Comparison of ENCODE assay signal across 1 cellular context in the genomic region with DNA sequence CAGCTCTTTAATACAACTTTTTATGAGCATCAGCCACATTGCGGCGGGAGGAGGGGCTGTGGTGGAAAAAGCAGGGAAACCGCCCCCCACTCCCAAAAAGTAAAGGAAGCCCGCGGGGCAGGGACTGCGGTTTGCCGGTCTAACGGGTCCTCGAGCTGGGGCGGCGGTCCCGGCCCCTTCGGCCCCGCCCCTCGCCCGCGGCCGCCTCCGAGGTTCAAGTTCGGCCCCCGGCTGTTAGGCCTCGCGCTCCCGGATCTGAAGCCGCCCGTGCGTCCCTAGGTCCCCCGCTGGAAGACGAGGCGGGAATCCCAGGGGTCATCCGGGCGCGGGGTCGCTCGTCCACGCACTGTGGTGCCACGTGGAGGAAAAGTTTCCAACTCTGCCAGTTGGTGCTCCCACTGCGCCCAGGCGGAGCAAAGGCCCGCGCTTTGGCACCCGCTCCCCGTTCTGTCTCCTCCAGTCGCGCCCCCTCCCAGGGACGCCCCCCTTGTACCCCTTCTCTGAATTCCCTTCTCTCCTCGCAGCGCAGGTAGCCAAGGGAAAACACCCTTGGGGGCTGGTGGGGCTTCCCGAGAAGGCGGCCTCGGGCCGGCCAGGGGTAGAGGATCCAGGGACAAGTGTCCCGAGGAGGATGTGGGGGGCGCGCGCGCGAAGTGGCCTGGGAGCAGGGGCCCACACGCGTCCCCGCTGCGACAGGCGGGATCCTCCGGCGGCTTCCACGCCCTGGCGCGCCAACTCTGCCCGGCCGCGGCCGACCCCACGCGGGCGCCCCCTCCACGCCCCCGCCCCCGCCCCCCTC.
TF ChIP-seq lines count a peak whose summit lies in the region.

No MANE protein-coding gene starts in this region.

TF ChIP-seq in H1, 55 proteins besides CTCF, POLR2A, EP300 and RAD21:
- TF ChIP-seq EZH2 (IDR thresholded peaks at IDR 0.05; ENCODE audit: low read depth, low read length, severe bottlenecking): peak; percentile 59
- TF ChIP-seq GABPA (IDR thresholded peaks at IDR 0.05; ENCODE audit: borderline replicate concordance, insufficient read depth, low read length): no peak
- TF ChIP-seq, protein P1, sequence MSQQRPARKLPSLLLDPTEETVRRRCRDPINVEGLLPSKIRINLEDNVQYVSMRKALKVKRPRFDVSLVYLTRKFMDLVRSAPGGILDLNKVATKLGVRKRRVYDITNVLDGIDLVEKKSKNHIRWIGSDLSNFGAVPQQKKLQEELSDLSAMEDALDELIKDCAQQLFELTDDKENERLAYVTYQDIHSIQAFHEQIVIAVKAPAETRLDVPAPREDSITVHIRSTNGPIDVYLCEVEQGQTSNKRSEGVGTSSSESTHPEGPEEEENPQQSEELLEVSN (IDR thresholded peaks at IDR 0.05): peak; percentile 60
- TF ChIP-seq POLR2AphosphoS5 (IDR thresholded peaks at IDR 0.05; ENCODE audit: low read depth, low read length): no peak
- peak; percentile 47 for TF ChIP-seq SUZ12 (IDR thresholded peaks at IDR 0.05; ENCODE audit: low read length)
- TF ChIP-seq, protein P2, sequence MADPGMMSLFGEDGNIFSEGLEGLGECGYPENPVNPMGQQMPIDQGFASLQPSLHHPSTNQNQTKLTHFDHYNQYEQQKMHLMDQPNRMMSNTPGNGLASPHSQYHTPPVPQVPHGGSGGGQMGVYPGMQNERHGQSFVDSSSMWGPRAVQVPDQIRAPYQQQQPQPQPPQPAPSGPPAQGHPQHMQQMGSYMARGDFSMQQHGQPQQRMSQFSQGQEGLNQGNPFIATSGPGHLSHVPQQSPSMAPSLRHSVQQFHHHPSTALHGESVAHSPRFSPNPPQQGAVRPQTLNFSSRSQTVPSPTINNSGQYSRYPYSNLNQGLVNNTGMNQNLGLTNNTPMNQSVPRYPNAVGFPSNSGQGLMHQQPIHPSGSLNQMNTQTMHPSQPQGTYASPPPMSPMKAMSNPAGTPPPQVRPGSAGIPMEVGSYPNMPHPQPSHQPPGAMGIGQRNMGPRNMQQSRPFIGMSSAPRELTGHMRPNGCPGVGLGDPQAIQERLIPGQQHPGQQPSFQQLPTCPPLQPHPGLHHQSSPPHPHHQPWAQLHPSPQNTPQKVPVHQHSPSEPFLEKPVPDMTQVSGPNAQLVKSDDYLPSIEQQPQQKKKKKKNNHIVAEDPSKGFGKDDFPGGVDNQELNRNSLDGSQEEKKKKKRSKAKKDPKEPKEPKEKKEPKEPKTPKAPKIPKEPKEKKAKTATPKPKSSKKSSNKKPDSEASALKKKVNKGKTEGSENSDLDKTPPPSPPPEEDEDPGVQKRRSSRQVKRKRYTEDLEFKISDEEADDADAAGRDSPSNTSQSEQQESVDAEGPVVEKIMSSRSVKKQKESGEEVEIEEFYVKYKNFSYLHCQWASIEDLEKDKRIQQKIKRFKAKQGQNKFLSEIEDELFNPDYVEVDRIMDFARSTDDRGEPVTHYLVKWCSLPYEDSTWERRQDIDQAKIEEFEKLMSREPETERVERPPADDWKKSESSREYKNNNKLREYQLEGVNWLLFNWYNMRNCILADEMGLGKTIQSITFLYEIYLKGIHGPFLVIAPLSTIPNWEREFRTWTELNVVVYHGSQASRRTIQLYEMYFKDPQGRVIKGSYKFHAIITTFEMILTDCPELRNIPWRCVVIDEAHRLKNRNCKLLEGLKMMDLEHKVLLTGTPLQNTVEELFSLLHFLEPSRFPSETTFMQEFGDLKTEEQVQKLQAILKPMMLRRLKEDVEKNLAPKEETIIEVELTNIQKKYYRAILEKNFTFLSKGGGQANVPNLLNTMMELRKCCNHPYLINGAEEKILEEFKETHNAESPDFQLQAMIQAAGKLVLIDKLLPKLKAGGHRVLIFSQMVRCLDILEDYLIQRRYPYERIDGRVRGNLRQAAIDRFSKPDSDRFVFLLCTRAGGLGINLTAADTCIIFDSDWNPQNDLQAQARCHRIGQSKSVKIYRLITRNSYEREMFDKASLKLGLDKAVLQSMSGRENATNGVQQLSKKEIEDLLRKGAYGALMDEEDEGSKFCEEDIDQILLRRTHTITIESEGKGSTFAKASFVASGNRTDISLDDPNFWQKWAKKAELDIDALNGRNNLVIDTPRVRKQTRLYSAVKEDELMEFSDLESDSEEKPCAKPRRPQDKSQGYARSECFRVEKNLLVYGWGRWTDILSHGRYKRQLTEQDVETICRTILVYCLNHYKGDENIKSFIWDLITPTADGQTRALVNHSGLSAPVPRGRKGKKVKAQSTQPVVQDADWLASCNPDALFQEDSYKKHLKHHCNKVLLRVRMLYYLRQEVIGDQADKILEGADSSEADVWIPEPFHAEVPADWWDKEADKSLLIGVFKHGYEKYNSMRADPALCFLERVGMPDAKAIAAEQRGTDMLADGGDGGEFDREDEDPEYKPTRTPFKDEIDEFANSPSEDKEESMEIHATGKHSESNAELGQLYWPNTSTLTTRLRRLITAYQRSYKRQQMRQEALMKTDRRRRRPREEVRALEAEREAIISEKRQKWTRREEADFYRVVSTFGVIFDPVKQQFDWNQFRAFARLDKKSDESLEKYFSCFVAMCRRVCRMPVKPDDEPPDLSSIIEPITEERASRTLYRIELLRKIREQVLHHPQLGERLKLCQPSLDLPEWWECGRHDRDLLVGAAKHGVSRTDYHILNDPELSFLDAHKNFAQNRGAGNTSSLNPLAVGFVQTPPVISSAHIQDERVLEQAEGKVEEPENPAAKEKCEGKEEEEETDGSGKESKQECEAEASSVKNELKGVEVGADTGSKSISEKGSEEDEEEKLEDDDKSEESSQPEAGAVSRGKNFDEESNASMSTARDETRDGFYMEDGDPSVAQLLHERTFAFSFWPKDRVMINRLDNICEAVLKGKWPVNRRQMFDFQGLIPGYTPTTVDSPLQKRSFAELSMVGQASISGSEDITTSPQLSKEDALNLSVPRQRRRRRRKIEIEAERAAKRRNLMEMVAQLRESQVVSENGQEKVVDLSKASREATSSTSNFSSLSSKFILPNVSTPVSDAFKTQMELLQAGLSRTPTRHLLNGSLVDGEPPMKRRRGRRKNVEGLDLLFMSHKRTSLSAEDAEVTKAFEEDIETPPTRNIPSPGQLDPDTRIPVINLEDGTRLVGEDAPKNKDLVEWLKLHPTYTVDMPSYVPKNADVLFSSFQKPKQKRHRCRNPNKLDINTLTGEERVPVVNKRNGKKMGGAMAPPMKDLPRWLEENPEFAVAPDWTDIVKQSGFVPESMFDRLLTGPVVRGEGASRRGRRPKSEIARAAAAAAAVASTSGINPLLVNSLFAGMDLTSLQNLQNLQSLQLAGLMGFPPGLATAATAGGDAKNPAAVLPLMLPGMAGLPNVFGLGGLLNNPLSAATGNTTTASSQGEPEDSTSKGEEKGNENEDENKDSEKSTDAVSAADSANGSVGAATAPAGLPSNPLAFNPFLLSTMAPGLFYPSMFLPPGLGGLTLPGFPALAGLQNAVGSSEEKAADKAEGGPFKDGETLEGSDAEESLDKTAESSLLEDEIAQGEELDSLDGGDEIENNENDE (IDR thresholded peaks at IDR 0.05; ENCODE audit: insufficient replicate concordance, low read length): no peak
- no peak for TF ChIP-seq RFX5 (IDR thresholded peaks at IDR 0.05; ENCODE audit: borderline replicate concordance, low read depth, low read length)
- no peak for TF ChIP-seq CHD1 (IDR thresholded peaks at IDR 0.05; ENCODE audit: low read depth, low read length)
- TF ChIP-seq, protein P3, sequence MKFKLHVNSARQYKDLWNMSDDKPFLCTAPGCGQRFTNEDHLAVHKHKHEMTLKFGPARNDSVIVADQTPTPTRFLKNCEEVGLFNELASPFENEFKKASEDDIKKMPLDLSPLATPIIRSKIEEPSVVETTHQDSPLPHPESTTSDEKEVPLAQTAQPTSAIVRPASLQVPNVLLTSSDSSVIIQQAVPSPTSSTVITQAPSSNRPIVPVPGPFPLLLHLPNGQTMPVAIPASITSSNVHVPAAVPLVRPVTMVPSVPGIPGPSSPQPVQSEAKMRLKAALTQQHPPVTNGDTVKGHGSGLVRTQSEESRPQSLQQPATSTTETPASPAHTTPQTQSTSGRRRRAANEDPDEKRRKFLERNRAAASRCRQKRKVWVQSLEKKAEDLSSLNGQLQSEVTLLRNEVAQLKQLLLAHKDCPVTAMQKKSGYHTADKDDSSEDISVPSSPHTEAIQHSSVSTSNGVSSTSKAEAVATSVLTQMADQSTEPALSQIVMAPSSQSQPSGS (IDR thresholded peaks at IDR 0.05; ENCODE audit: low read length): no peak
- TF ChIP-seq POU5F1 (IDR thresholded peaks at IDR 0.05; ENCODE audit: low read depth, low read length): no peak
- TF ChIP-seq SIRT6 (IDR thresholded peaks at IDR 0.05; ENCODE audit: low read length): no peak
- TF ChIP-seq SP2 (IDR thresholded peaks at IDR 0.05; ENCODE audit: low read length): no peak
- TF ChIP-seq, protein P4, sequence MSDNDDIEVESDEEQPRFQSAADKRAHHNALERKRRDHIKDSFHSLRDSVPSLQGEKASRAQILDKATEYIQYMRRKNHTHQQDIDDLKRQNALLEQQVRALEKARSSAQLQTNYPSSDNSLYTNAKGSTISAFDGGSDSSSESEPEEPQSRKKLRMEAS (IDR thresholded peaks at IDR 0.05): peak; percentile 63
- no peak for TF ChIP-seq YY1 (IDR thresholded peaks at IDR 0.05; ENCODE audit: low read depth, low read length)
- no peak for TF ChIP-seq ZNF274 (IDR thresholded peaks at IDR 0.05; ENCODE audit: borderline replicate concordance, extremely low read depth, low read length)
- no peak for TF ChIP-seq EGR1 (IDR thresholded peaks at IDR 0.05; ENCODE audit: borderline replicate concordance, low read depth, low read length)
- TF ChIP-seq BRCA1 (IDR thresholded peaks at IDR 0.05; ENCODE audit: low read depth, low read length): no peak
- no peak for TF ChIP-seq TEAD4 (IDR thresholded peaks at IDR 0.05; ENCODE audit: low read depth, low read length)
- TF ChIP-seq HDAC2 (IDR thresholded peaks at IDR 0.05; ENCODE audit: borderline replicate concordance in 1 of 2, low read depth in 2 of 2, low read length in 2 of 2): 0 out of 4 replicates have a peak, but pooled peaks of 1 of the 2 experiments have one; percentile 47
- no peak for TF ChIP-seq TAF7 (optimal IDR thresholded peaks at IDR 0.05; ENCODE audit: borderline replicate concordance, low read depth, low read length)
- no peak for TF ChIP-seq TAF1 (IDR thresholded peaks at IDR 0.05; ENCODE audit: low read depth, low read length)
- TF ChIP-seq KDM5A (IDR thresholded peaks at IDR 0.05; ENCODE audit: low read length): no peak
- TF ChIP-seq SAP30 (IDR thresholded peaks at IDR 0.05; ENCODE audit: insufficient read depth, insufficient replicate concordance, low read length): no peak
- TF ChIP-seq TBP (IDR thresholded peaks at IDR 0.05; ENCODE audit: low read depth, low read length): no peak
- no peak for TF ChIP-seq SIX5 (IDR thresholded peaks at IDR 0.05; ENCODE audit: low read depth, low read length)
- TF ChIP-seq RBBP5 (IDR thresholded peaks at IDR 0.05; ENCODE audit: borderline replicate concordance, low read depth, low read length): no peak
- no peak for TF ChIP-seq JUN (IDR thresholded peaks at IDR 0.05; ENCODE audit: low read depth, low read length)
- TF ChIP-seq SIN3A (conservative IDR thresholded peaks at IDR 0.05 in 1 of 2, IDR thresholded peaks at IDR 0.05 in 1 of 2; ENCODE audit: low read depth in 1 of 2, low read length in 2 of 2): no peak
- no peak for TF ChIP-seq CEBPB (IDR thresholded peaks at IDR 0.05; ENCODE audit: low read depth, low read length)
- TF ChIP-seq ASH2L (IDR thresholded peaks at IDR 0.05; ENCODE audit: low read length): peak; percentile 86
- no peak for TF ChIP-seq TCF12 (IDR thresholded peaks at IDR 0.05; ENCODE audit: low read depth, low read length)
- peak; percentile 50 for TF ChIP-seq RNF2 (IDR thresholded peaks at IDR 0.05; ENCODE audit: borderline replicate concordance, low read depth, low read length, missing control alignments, poor library complexity, severe bottlenecking)
- TF ChIP-seq, protein P5, sequence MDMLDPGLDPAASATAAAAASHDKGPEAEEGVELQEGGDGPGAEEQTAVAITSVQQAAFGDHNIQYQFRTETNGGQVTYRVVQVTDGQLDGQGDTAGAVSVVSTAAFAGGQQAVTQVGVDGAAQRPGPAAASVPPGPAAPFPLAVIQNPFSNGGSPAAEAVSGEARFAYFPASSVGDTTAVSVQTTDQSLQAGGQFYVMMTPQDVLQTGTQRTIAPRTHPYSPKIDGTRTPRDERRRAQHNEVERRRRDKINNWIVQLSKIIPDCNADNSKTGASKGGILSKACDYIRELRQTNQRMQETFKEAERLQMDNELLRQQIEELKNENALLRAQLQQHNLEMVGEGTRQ (IDR thresholded peaks at IDR 0.05; ENCODE audit: low read length): no peak
- TF ChIP-seq CTBP2 (IDR thresholded peaks at IDR 0.05; ENCODE audit: borderline replicate concordance, insufficient read depth, insufficient read length, low read length): no peak
- no peak for TF ChIP-seq NRF1 (IDR thresholded peaks at IDR 0.05; ENCODE audit: low read depth, low read length)
- no peak for TF ChIP-seq MAFK (IDR thresholded peaks at IDR 0.05; ENCODE audit: low read depth, low read length)
- TF ChIP-seq FOSL1 (IDR thresholded peaks at IDR 0.05; ENCODE audit: insufficient read depth, low read depth, low read length): no peak
- TF ChIP-seq PHF8 (conservative IDR thresholded peaks at IDR 0.05; ENCODE audit: low read depth, low read length): no peak; the same call in 1 of the 2 replicates
- TF ChIP-seq SRF (IDR thresholded peaks at IDR 0.05; ENCODE audit: low read depth, low read length): no peak
- no peak for TF ChIP-seq HDAC6 (IDR thresholded peaks at IDR 0.05; ENCODE audit: low read depth, low read length)
- no peak for TF ChIP-seq CBX5 (IDR thresholded peaks at IDR 0.05; ENCODE audit: low read depth, low read length)
- peak; percentile 94 for TF ChIP-seq KDM4A (IDR thresholded peaks at IDR 0.05; ENCODE audit: low read depth, low read length, severe bottlenecking)
- no peak for TF ChIP-seq GTF2F1 (IDR thresholded peaks at IDR 0.05; ENCODE audit: borderline replicate concordance, low read depth, low read length)
- TF ChIP-seq JUND (IDR thresholded peaks at IDR 0.05; ENCODE audit: low read length): no peak
- TF ChIP-seq KDM1A (IDR thresholded peaks at IDR 0.05; ENCODE audit: borderline replicate concordance, low read length): peak; percentile 66
- no peak for TF ChIP-seq SP1 (IDR thresholded peaks at IDR 0.05; ENCODE audit: low read depth, low read length)
- no peak for TF ChIP-seq RXRA (IDR thresholded peaks at IDR 0.05; ENCODE audit: insufficient read depth, low read depth, low read length)
- no peak for TF ChIP-seq SP4 (IDR thresholded peaks at IDR 0.05; ENCODE audit: low read length)
- no peak for TF ChIP-seq CREB1 (IDR thresholded peaks at IDR 0.05)
- TF ChIP-seq, protein P6, sequence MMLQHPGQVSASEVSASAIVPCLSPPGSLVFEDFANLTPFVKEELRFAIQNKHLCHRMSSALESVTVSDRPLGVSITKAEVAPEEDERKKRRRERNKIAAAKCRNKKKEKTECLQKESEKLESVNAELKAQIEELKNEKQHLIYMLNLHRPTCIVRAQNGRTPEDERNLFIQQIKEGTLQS (IDR thresholded peaks at IDR 0.05; ENCODE audit: insufficient read depth, low read depth, low read length): no peak
- TF ChIP-seq CHD2 (IDR thresholded peaks at IDR 0.05; ENCODE audit: low read length): no peak
- TF ChIP-seq BCL11A (IDR thresholded peaks at IDR 0.05; ENCODE audit: low read depth in 2 of 2, low read length in 2 of 2): no peak
- no peak for TF ChIP-seq CBX8 (IDR thresholded peaks at IDR 0.05; ENCODE audit: borderline replicate concordance, low read depth, low read length)
- no peak for TF ChIP-seq NANOG (IDR thresholded peaks at IDR 0.05; ENCODE audit: insufficient read depth, low read depth, low read length, poor library complexity, severe bottlenecking)
- TF ChIP-seq BACH1 (IDR thresholded peaks at IDR 0.05; ENCODE audit: low read length): peak; percentile 7; the same call in 1 of the 2 replicates
